Comparison of ENCODE assay signal across 1 cellular context in the genomic region with DNA sequence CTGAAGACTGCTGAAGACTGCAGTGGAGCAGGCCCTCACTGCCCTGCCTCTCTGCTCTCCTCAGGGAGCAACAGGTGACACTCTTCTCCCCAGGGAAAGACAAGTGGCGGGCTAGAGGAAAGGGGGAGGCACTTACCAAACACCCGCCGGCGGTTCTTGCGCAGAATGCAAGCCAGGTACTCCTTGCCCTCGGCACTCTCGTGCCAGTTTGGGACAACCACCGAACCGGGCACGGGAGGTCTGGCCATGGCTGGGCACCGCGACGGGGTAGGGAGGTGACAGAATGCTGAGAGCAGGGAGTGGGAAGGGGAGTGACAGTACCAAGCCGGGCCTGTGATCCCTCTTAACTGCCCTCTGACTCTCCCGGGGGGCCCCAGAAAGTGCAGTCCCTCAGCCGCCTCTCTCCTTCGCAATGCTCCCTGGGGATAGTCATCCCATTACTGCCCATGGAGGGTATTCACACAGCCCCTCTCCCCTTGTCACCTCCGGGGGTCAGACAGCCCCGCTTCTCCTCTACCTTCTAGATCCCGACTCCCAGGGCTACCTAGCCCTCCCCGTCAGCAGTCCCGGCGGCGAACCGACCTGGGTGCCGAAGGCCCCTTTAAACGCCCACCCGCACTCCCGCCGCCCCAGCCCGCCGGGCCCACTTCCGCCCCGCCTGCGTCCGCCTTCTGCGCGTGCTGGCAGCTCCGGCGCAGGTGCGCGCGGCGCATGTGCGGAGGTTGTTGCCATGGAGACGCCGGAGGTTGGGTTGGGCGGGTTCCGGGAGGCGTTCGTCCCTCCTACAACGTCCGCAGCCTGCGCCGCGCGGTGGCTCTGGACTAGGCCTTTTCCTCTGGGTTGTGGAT.
TF ChIP-seq lines count a peak whose summit lies in the region.

A gene with protein sequence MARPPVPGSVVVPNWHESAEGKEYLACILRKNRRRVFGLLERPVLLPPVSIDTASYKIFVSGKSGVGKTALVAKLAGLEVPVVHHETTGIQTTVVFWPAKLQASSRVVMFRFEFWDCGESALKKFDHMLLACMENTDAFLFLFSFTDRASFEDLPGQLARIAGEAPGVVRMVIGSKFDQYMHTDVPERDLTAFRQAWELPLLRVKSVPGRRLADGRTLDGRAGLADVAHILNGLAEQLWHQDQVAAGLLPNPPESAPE (minus strand): TSS at position 689 of the 848 bp plus-strand sequence. CDS start 441 bp downstream, at position 248.

TF ChIP-seq in HepG2, 621 proteins besides CTCF, POLR2A, EP300 and RAD21 (continued from another document and continues in another):
- TF ChIP-seq, protein P1, sequence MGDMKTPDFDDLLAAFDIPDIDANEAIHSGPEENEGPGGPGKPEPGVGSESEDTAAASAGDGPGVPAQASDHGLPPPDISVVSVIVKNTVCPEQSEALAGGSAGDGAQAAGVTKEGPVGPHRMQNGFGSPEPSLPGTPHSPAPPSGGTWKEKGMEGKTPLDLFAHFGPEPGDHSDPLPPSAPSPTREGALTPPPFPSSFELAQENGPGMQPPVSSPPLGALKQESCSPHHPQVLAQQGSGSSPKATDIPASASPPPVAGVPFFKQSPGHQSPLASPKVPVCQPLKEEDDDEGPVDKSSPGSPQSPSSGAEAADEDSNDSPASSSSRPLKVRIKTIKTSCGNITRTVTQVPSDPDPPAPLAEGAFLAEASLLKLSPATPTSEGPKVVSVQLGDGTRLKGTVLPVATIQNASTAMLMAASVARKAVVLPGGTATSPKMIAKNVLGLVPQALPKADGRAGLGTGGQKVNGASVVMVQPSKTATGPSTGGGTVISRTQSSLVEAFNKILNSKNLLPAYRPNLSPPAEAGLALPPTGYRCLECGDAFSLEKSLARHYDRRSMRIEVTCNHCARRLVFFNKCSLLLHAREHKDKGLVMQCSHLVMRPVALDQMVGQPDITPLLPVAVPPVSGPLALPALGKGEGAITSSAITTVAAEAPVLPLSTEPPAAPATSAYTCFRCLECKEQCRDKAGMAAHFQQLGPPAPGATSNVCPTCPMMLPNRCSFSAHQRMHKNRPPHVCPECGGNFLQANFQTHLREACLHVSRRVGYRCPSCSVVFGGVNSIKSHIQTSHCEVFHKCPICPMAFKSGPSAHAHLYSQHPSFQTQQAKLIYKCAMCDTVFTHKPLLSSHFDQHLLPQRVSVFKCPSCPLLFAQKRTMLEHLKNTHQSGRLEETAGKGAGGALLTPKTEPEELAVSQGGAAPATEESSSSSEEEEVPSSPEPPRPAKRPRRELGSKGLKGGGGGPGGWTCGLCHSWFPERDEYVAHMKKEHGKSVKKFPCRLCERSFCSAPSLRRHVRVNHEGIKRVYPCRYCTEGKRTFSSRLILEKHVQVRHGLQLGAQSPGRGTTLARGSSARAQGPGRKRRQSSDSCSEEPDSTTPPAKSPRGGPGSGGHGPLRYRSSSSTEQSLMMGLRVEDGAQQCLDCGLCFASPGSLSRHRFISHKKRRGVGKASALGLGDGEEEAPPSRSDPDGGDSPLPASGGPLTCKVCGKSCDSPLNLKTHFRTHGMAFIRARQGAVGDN (CRISPR knock-in tag; IDR thresholded peaks at IDR 0.05) = peak; percentile 86
- TF ChIP-seq PCBP1 (IDR thresholded peaks at IDR 0.05; ENCODE audit: borderline replicate concordance, low read depth, low read length) (no peak), ISX (CRISPR knock-in tag; conservative IDR thresholded peaks at IDR 0.05) (no peak), GATAD1 (CRISPR knock-in tag; IDR thresholded peaks at IDR 0.05) (no peak), SP1 (IDR thresholded peaks at IDR 0.05) (no peak), SP1 (CRISPR knock-in tag; IDR thresholded peaks at IDR 0.05) (peak; percentile 38; the same call in 1 of the 2 replicates), ZNF629 (CRISPR knock-in tag; conservative IDR thresholded peaks at IDR 0.05) (0 out of 2 replicates have a peak, but pooled peaks have one; percentile 22), ZNF761 (CRISPR knock-in tag; conservative IDR thresholded peaks at IDR 0.05) (no peak), PHF8 (CRISPR knock-in tag; IDR thresholded peaks at IDR 0.05) (peak; percentile 60), ZNF619 (CRISPR knock-in tag; IDR thresholded peaks at IDR 0.05) (peak; percentile 79; the same call in 1 of the 2 replicates), MYC (CRISPR knock-in tag; IDR thresholded peaks at IDR 0.05; ENCODE audit: borderline replicate concordance) (peak; percentile 71), MTF2 (CRISPR knock-in tag; IDR thresholded peaks at IDR 0.05; ENCODE audit: borderline replicate concordance) (peak; percentile 80; the same call in 1 of the 2 replicates), MXD4 (CRISPR knock-in tag; IDR thresholded peaks at IDR 0.05) (peak; percentile 86), ZFP62 (CRISPR knock-in tag; IDR thresholded peaks at IDR 0.05) (no peak), ZNF282 (IDR thresholded peaks at IDR 0.05; ENCODE audit: partially characterized antibody) (no peak), ZSCAN29 (CRISPR knock-in tag; conservative IDR thresholded peaks at IDR 0.05) (no peak), SETDB1 (CRISPR knock-in tag; IDR thresholded peaks at IDR 0.05; ENCODE audit: borderline replicate concordance) (no peak), ZNF780A (CRISPR knock-in tag; IDR thresholded peaks at IDR 0.05) (no peak), FIP1L1 (IDR thresholded peaks at IDR 0.05; ENCODE audit: borderline replicate concordance, insufficient read depth, low read depth, low read length) (0 out of 2 replicates have a peak, but pooled peaks have one; percentile 54), HDAC2 (CRISPR knock-in tag; IDR thresholded peaks at IDR 0.05) (0 out of 2 replicates have a peak, but pooled peaks have one; percentile 12), ZMYM2 (CRISPR knock-in tag; IDR thresholded peaks at IDR 0.05) (no peak), NKX3-1 (CRISPR knock-in tag; IDR thresholded peaks at IDR 0.05) (no peak), ZNF143 (CRISPR knock-in tag; IDR thresholded peaks at IDR 0.05) (no peak), ZNF674 (CRISPR knock-in tag; IDR thresholded peaks at IDR 0.05; ENCODE audit: low read depth) (no peak), ZFP36L2 (CRISPR knock-in tag; IDR thresholded peaks at IDR 0.05) (no peak), NFIC (IDR thresholded peaks at IDR 0.05; ENCODE audit: low read length) (no peak)
- TF ChIP-seq, protein P2, sequence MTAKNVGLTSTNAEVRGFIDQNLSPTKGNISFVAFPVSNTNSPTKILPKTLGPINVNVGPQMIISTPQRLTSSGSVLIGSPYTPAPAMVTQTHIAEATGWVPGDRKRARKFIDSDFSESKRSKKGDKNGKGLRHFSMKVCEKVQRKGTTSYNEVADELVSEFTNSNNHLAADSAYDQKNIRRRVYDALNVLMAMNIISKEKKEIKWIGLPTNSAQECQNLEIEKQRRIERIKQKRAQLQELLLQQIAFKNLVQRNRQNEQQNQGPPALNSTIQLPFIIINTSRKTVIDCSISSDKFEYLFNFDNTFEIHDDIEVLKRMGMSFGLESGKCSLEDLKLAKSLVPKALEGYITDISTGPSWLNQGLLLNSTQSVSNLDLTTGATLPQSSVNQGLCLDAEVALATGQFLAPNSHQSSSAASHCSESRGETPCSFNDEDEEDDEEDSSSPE (CRISPR knock-in tag; IDR thresholded peaks at IDR 0.05) = peak; percentile 53; the same call in 1 of the 2 replicates
- TF ChIP-seq, protein P3, sequence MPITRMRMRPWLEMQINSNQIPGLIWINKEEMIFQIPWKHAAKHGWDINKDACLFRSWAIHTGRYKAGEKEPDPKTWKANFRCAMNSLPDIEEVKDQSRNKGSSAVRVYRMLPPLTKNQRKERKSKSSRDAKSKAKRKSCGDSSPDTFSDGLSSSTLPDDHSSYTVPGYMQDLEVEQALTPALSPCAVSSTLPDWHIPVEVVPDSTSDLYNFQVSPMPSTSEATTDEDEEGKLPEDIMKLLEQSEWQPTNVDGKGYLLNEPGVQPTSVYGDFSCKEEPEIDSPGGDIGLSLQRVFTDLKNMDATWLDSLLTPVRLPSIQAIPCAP (CRISPR knock-in tag; IDR thresholded peaks at IDR 0.05; ENCODE audit: low read depth) = no peak
- TF ChIP-seq, protein P4, sequence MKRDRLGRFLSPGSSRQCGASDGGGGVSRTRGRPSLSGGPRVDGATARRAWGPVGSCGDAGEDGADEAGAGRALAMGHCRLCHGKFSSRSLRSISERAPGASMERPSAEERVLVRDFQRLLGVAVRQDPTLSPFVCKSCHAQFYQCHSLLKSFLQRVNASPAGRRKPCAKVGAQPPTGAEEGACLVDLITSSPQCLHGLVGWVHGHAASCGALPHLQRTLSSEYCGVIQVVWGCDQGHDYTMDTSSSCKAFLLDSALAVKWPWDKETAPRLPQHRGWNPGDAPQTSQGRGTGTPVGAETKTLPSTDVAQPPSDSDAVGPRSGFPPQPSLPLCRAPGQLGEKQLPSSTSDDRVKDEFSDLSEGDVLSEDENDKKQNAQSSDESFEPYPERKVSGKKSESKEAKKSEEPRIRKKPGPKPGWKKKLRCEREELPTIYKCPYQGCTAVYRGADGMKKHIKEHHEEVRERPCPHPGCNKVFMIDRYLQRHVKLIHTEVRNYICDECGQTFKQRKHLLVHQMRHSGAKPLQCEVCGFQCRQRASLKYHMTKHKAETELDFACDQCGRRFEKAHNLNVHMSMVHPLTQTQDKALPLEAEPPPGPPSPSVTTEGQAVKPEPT (CRISPR knock-in tag; IDR thresholded peaks at IDR 0.05; ENCODE audit: low read depth) = no peak
- TF ChIP-seq, protein P5, sequence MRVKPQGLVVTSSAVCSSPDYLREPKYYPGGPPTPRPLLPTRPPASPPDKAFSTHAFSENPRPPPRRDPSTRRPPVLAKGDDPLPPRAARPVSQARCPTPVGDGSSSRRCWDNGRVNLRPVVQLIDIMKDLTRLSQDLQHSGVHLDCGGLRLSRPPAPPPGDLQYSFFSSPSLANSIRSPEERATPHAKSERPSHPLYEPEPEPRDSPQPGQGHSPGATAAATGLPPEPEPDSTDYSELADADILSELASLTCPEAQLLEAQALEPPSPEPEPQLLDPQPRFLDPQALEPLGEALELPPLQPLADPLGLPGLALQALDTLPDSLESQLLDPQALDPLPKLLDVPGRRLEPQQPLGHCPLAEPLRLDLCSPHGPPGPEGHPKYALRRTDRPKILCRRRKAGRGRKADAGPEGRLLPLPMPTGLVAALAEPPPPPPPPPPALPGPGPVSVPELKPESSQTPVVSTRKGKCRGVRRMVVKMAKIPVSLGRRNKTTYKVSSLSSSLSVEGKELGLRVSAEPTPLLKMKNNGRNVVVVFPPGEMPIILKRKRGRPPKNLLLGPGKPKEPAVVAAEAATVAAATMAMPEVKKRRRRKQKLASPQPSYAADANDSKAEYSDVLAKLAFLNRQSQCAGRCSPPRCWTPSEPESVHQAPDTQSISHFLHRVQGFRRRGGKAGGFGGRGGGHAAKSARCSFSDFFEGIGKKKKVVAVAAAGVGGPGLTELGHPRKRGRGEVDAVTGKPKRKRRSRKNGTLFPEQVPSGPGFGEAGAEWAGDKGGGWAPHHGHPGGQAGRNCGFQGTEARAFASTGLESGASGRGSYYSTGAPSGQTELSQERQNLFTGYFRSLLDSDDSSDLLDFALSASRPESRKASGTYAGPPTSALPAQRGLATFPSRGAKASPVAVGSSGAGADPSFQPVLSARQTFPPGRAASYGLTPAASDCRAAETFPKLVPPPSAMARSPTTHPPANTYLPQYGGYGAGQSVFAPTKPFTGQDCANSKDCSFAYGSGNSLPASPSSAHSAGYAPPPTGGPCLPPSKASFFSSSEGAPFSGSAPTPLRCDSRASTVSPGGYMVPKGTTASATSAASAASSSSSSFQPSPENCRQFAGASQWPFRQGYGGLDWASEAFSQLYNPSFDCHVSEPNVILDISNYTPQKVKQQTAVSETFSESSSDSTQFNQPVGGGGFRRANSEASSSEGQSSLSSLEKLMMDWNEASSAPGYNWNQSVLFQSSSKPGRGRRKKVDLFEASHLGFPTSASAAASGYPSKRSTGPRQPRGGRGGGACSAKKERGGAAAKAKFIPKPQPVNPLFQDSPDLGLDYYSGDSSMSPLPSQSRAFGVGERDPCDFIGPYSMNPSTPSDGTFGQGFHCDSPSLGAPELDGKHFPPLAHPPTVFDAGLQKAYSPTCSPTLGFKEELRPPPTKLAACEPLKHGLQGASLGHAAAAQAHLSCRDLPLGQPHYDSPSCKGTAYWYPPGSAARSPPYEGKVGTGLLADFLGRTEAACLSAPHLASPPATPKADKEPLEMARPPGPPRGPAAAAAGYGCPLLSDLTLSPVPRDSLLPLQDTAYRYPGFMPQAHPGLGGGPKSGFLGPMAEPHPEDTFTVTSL (CRISPR knock-in tag; IDR thresholded peaks at IDR 0.05; ENCODE audit: borderline replicate concordance) = no peak
- TF ChIP-seq, protein P6, sequence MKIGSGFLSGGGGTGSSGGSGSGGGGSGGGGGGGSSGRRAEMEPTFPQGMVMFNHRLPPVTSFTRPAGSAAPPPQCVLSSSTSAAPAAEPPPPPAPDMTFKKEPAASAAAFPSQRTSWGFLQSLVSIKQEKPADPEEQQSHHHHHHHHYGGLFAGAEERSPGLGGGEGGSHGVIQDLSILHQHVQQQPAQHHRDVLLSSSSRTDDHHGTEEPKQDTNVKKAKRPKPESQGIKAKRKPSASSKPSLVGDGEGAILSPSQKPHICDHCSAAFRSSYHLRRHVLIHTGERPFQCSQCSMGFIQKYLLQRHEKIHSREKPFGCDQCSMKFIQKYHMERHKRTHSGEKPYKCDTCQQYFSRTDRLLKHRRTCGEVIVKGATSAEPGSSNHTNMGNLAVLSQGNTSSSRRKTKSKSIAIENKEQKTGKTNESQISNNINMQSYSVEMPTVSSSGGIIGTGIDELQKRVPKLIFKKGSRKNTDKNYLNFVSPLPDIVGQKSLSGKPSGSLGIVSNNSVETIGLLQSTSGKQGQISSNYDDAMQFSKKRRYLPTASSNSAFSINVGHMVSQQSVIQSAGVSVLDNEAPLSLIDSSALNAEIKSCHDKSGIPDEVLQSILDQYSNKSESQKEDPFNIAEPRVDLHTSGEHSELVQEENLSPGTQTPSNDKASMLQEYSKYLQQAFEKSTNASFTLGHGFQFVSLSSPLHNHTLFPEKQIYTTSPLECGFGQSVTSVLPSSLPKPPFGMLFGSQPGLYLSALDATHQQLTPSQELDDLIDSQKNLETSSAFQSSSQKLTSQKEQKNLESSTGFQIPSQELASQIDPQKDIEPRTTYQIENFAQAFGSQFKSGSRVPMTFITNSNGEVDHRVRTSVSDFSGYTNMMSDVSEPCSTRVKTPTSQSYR (CRISPR knock-in tag; IDR thresholded peaks at IDR 0.05; ENCODE audit: borderline replicate concordance) = peak; percentile 20; the same call in 1 of the 2 replicates
- TF ChIP-seq, protein P7, sequence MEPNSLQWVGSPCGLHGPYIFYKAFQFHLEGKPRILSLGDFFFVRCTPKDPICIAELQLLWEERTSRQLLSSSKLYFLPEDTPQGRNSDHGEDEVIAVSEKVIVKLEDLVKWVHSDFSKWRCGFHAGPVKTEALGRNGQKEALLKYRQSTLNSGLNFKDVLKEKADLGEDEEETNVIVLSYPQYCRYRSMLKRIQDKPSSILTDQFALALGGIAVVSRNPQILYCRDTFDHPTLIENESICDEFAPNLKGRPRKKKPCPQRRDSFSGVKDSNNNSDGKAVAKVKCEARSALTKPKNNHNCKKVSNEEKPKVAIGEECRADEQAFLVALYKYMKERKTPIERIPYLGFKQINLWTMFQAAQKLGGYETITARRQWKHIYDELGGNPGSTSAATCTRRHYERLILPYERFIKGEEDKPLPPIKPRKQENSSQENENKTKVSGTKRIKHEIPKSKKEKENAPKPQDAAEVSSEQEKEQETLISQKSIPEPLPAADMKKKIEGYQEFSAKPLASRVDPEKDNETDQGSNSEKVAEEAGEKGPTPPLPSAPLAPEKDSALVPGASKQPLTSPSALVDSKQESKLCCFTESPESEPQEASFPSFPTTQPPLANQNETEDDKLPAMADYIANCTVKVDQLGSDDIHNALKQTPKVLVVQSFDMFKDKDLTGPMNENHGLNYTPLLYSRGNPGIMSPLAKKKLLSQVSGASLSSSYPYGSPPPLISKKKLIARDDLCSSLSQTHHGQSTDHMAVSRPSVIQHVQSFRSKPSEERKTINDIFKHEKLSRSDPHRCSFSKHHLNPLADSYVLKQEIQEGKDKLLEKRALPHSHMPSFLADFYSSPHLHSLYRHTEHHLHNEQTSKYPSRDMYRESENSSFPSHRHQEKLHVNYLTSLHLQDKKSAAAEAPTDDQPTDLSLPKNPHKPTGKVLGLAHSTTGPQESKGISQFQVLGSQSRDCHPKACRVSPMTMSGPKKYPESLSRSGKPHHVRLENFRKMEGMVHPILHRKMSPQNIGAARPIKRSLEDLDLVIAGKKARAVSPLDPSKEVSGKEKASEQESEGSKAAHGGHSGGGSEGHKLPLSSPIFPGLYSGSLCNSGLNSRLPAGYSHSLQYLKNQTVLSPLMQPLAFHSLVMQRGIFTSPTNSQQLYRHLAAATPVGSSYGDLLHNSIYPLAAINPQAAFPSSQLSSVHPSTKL (CRISPR knock-in tag; IDR thresholded peaks at IDR 0.05) = 0 out of 2 replicates have a peak, but pooled peaks have one; percentile 14
